In genomic region chrX:133475953-133476352, GRCh38 we compare ENCODE assay signal across 23 cellular contexts.
DNase-seq lines count a peak whose midpoint lies in the region; ATAC-seq and TF ChIP-seq lines count a peak whose summit lies in the region.
"Had no signal": no experiment of that assay in that cellular context is flagged by ENCODE, and none has a peak within 500 bp of the region (broad histone marks: within the 10 kb centered on the region; RNA-seq: fewer than 3 reads in every experiment).

No MANE protein-coding gene starts in this region.

- DNase-seq in Right ventricle myocardium inferior (ENCODE audit: missing footprints) (no peak), cardiac septum (ENCODE audit: low spot score) (no peak), esophagus muscularis mucosa (ENCODE audit: extremely low spot score) (no peak), right cardiac atrium (peak in 1 of 3 donors; percentile 39), tibial artery (peak in 1 of 2 donors; percentile 60), COLO668 (lab: John Stamatoyannopoulos, UW; ENCODE audit: unreplicated experiment) (no peak), NCI-H82 (lab: John Stamatoyannopoulos, UW) (no peak), vagina (ENCODE audit: extremely low spot score in 2 of 2) (no peak)
- DNase-seq: 8988T; ACHN; CD4-positive, CD25-positive, alpha-beta regulatory T cell; DMS53; Karpas-422; NCI-H1092 treated with DMSO at 0.1 percent for 48 hours; NCI-H1436; NCI-H187; NCI-H2081 treated with DMSO at 0.1 percent for 48 hours; NCI-H2171; NCI-H226; NCI-H524; NCI-H748 treated with DMSO at 0.1 percent for 48 hours; SJCRH30 had no signal

- H3K4me3 ChIP-seq in esophagus muscularis mucosa = no peak overlapping the region
- H3K4me3 ChIP-seq in right cardiac atrium (ENCODE audit: low read length) = no peak overlapping the region
- no peak overlapping the region for H3K4me3 ChIP-seq in tibial artery
- H3K4me3 ChIP-seq in vagina = no peak overlapping the region
- H3K4me3 ChIP-seq: SJCRH30 had no signal

- H3K9me3 ChIP-seq in esophagus muscularis mucosa (no peaks in the 10 kb centered on the region), right cardiac atrium (ENCODE audit: control insufficient read depth, low read length) (no peaks in the 10 kb centered on the region), tibial artery (no peaks in the 10 kb centered on the region), vagina (no peaks in the 10 kb centered on the region)
- H3K9me3 ChIP-seq: SJCRH30 had no signal

- H3K27ac ChIP-seq in esophagus muscularis mucosa (replicated peaks in 1 of 4) = peak overlapping the region; percentile 19 to 75 (median 68)
- peak overlapping the region; percentile 10 for H3K27ac ChIP-seq in right cardiac atrium (ENCODE audit: low read length)
- H3K27ac ChIP-seq in tibial artery = peak overlapping the region; percentile 68 to 76
- H3K27ac ChIP-seq in vagina = no peak overlapping the region
- H3K27ac ChIP-seq: SJCRH30 had no signal

- no peak for TF ChIP-seq EP300 in esophagus muscularis mucosa (IDR thresholded peaks at IDR 0.05)

- peak; percentile 30 for ATAC-seq in Right ventricle myocardium inferior
- ATAC-seq in right cardiac atrium = peak in 1 of 2 donors; percentile 55
- ATAC-seq: HepG2 had no signal

- H3K36me3 ChIP-seq in esophagus muscularis mucosa (no peaks in the 10 kb centered on the region), tibial artery (no peaks in the 10 kb centered on the region), vagina (no peaks in the 10 kb centered on the region)
- H3K36me3 ChIP-seq: SJCRH30 had no signal

- H3K27me3 ChIP-seq in esophagus muscularis mucosa (no peaks in the 10 kb centered on the region), right cardiac atrium (ENCODE audit: control insufficient read depth, insufficient read depth) (no peaks in the 10 kb centered on the region), tibial artery (no peaks in the 10 kb centered on the region), vagina (no peaks in the 10 kb centered on the region)
- H3K27me3 ChIP-seq: SJCRH30 had no signal

- H3K4me1 ChIP-seq in esophagus muscularis mucosa (peaks cover 0 to 40% (median 35%) of the 10 kb centered on the region in 4 donors), right cardiac atrium (ENCODE audit: control insufficient read depth, insufficient read depth, low read length) (no peaks in the 10 kb centered on the region), tibial artery (peaks cover 0 to 30% (median 2%) of the 10 kb centered on the region in 4 donors), vagina (no peaks in the 10 kb centered on the region)
- H3K4me1 ChIP-seq: SJCRH30 had no signal

- TF ChIP-seq CTCF in esophagus muscularis mucosa (IDR thresholded peaks at IDR 0.05) (no peak), tibial artery (IDR thresholded peaks at IDR 0.05) (no peak), vagina (IDR thresholded peaks at IDR 0.05) (no peak)

- intact Hi-C loops in Right ventricle myocardium inferior (cut with DNase I) (no loop called here), cardiac septum (cut with DNase I) (no loop called here), esophagus muscularis mucosa (cut with DNase I) (no loop called here), right cardiac atrium (cut with DNase I) (no loop called here), tibial artery (cut with DNase I; ENCODE audit: low total_unique reads) (no loop called here), vagina (cut with DNase I) (no loop called here)

- TF ChIP-seq POLR2A in esophagus muscularis mucosa (IDR thresholded peaks at IDR 0.05; ENCODE audit: low read depth) (no peak), vagina (IDR thresholded peaks at IDR 0.05) (no peak)

- 50% methylated on average over 1 of the region's 1 CpG for WGBS in esophagus muscularis mucosa
- WGBS in right cardiac atrium = 64% methylated on average over 1 of the region's 1 CpG
